In the genomic region with DNA sequence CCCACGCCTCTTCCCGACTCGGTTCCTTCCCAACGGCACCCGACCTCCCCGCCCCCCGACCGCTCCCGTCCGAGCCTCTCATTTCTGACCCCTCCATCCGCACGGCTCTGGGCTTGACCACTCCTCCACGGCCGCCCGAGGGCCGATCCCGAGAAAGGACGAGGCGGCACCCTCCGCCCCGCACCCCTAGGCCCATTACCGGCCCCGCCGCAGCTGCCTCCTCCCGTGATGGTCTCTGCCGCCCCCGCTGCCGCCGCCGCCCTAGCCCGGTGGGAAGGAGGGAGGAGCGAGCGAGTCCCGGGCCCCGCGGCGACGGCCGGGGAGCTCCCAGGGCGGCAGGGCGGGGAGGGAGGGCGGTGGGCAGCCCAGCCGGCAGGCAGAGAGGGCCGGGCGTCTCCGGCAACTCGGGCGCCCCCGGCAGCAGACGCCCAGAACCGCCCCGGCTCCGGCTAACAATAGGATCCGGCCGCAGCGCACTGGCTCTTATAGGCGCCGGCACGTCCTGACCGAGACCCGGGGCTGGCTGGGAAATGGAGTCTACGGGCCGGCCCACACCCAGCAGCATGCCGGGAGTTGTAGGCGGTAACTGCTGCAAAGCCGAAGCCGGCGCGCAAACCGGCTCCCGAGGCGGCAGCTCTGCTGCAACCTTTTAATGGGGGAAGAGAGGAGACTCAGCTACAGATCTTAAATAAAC, we compare ENCODE assay signal across 8 cellular contexts. TPM values are rescaled to one million over a fixed set of nuclear protein-coding genes. Genes with fewer than 3 reads are reported as not detected.
DNase-seq lines count a peak whose midpoint lies in the region; ATAC-seq, FAIRE-seq and TF ChIP-seq lines count a peak whose summit lies in the region.

A gene with protein sequence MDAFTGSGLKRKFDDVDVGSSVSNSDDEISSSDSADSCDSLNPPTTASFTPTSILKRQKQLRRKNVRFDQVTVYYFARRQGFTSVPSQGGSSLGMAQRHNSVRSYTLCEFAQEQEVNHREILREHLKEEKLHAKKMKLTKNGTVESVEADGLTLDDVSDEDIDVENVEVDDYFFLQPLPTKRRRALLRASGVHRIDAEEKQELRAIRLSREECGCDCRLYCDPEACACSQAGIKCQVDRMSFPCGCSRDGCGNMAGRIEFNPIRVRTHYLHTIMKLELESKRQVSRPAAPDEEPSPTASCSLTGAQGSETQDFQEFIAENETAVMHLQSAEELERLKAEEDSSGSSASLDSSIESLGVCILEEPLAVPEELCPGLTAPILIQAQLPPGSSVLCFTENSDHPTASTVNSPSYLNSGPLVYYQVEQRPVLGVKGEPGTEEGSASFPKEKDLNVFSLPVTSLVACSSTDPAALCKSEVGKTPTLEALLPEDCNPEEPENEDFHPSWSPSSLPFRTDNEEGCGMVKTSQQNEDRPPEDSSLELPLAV (minus strand): TSS at position 457 of the 694 bp plus-strand sequence. CDS start 7,035 bp downstream, outside the sequence.

- 0 to 1% (median 0%) methylated on average over 45 to 72 of the region's 72 CpGs for WGBS in psoas muscle, 3 donors

- H3K27me3 Mint-ChIP-seq in T-helper 17 cell, result no peaks in the 10 kb centered on the region

- intact Hi-C loops in left ventricle myocardium superior (cut with micrococcal nuclease), result no loop called here
- intact Hi-C loops in psoas muscle (cut with DNase I), result loop anchor here in 1 of 2 donors (1.0 to 2.0 kb wide), 2 partner anchors 32 to 156 kb away; a partner anchor contains a TSS

- TF ChIP-seq POLR2A in GM15510 (IDR thresholded peaks at IDR 0.05; ENCODE audit: borderline replicate concordance, extremely low read depth, insufficient read length), result peak; percentile 100

- peak within 1 kb of the TSS; percentile 99 for H3K4me3 Mint-ChIP-seq in T-helper 17 cell

- H3K9me3 ChIP-seq in T-helper 17 cell (ENCODE audit: control insufficient read depth, low read length, poor library complexity, severe bottlenecking) (no peaks in the 10 kb centered on the region), psoas muscle (no peaks in the 10 kb centered on the region)

- H3K27me3 ChIP-seq in psoas muscle (ENCODE audit: insufficient read depth in 3 of 3, low read length in 2 of 3), result no peaks in the 10 kb centered on the region

- peak; percentile 24 for TF ChIP-seq CTCF in psoas muscle (IDR thresholded peaks at IDR 0.05)

- peak; percentile 85 for DNase-seq in NCI-H1694 treated with DMSO at 0.1 percent for 48 hours (lab: John Stamatoyannopoulos, UW)
- peak; percentile 88 to 94 (median 92) for DNase-seq in T-helper 17 cell
- DNase-seq in amygdala (lab: John Stamatoyannopoulos, UW), result peak; percentile 36 to 99 (median 95)
- DNase-seq in left ventricle myocardium superior, result peak; percentile 98
- peak; percentile 97 to 98 for DNase-seq in psoas muscle
- DNase-seq in urothelium cell line (ENCODE audit: low spot score), result peak; percentile 98

- peaks cover 30% of the 10 kb centered on the region for H3K4me1 Mint-ChIP-seq in T-helper 17 cell

- H3K27ac ChIP-seq in psoas muscle, result peak within 1 kb of the TSS; percentile 91

- no peaks in the 10 kb centered on the region for H3K36me3 ChIP-seq in psoas muscle (ENCODE audit: insufficient read depth in 1 of 2, low read depth in 1 of 2)

- H3K36me3 Mint-ChIP-seq in T-helper 17 cell (ENCODE audit: low read depth), result peaks cover 2% of the 10 kb centered on the region

- FAIRE-seq in urothelium cell line (lab: Jason Lieb, UNC), result peak; percentile 35

- ATAC-seq in HG02885 (IDR thresholded peaks at IDR 0.05; ENCODE audit: poor library complexity, unreplicated experiment) (peak; percentile 97), T-helper 17 cell (peak; percentile 100), left ventricle myocardium superior (peak; percentile 100), psoas muscle (peak; percentile 98 to 99 (median 98))

- peaks cover 7% of the 10 kb centered on the region for H3K4me1 ChIP-seq in psoas muscle

- H3K4me3 ChIP-seq in psoas muscle, result peak within 1 kb of the TSS; percentile 89

- H3K27ac Mint-ChIP-seq in T-helper 17 cell, result peak within 1 kb of the TSS; percentile 97

RNA-seq across cellular contexts. Expression of the gene that starts here (rescaled TPM):
- 10 to 100 TPM; 19.2 to 19.9 TPM for total RNA-seq in T-helper 17 cell
- total RNA-seq in left ventricle myocardium superior, result 18.8 TPM
- 10 to 100 TPM; 17.8 to 26.6 (median 18.5) TPM for total RNA-seq in psoas muscle
- polyA plus RNA-seq in psoas muscle, result 10 to 100 TPM in 2 of 3 donors, 1 to 10 TPM in 1; 9.2 to 50.5 (median 11.9) TPM

Comparison
In these comparisons a context has a peak if more than half of its experiments do, and no peak if none do; other contexts are left out.
1. Peak in every context shown above with its lines: DNase-seq, ATAC-seq, H3K4me3 ChIP-seq and H3K27ac ChIP-seq.